In the genomic region with DNA sequence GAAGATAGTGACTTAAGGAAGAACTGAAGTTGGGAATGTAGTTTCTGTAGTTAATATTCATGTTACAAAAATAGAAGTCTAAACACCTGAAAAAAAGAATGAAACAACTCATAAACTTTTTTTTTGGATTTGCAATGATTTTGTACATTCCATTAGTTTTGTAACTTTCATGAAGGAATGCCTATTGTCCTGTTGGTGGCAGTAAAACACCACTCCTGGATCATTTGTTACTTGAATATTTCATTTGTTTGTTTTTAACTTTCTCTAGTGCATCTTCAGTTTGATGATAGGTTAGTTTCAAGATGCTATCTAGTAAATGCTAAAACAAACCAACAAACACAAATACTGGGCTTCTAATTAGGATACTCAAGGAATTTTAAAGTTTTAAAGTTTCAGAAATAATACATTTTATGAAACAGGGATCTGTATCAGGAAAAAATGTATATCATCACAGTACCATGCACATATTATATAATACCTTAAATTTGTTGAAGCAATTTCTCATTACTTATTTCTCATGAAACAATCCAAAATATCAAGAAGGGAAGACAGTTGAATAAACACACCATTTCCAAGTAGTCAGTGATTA, we compare ENCODE assay signal across 8 cellular contexts.
DNase-seq lines count a peak whose midpoint lies in the region; ATAC-seq and TF ChIP-seq lines count a peak whose summit lies in the region.

No MANE protein-coding gene starts in this region.

- TF ChIP-seq POLR2A in sigmoid colon (IDR thresholded peaks at IDR 0.05), result no peak

- intact Hi-C loops in sigmoid colon (cut with DNase I), result loop anchor here (5.0 kb wide), 1 partner anchor 212 kb away; no protein-coding TSS in a partner anchor

- TF ChIP-seq EP300 in sigmoid colon (IDR thresholded peaks at IDR 0.05), result no peak

- ATAC-seq in GM18498 (IDR thresholded peaks at IDR 0.05; ENCODE audit: unreplicated experiment) (no peak), HG02678 (IDR thresholded peaks at IDR 0.05; ENCODE audit: unreplicated experiment) (no peak)

- TF ChIP-seq CTCF in 22Rv1 (IDR thresholded peaks at IDR 0.05) (peak; percentile 96), WERI-Rb-1 (IDR thresholded peaks at IDR 0.05; ENCODE audit: low read depth, low read length) (peak; percentile 51), sigmoid colon (IDR thresholded peaks at IDR 0.05) (peak; percentile 30 to 56 (median 44))

- no peaks in the 10 kb centered on the region for H3K4me1 ChIP-seq in sigmoid colon

- no peaks in the 10 kb centered on the region for H3K36me3 ChIP-seq in WERI-Rb-1
- no peaks in the 10 kb centered on the region for H3K36me3 ChIP-seq in sigmoid colon

- DNase-seq in GM04503 (ENCODE audit: low read depth) (peak; percentile 20), NCI-H1694 (lab: John Stamatoyannopoulos, UW) (peak; percentile 58), WERI-Rb-1 (no peak), glomerular visceral epithelial cell (ENCODE audit: extremely low spot score) (peak; percentile 62), sigmoid colon (no peak)

- H3K4me3 ChIP-seq in WERI-Rb-1 (ENCODE audit: low read depth, low read length) (no peak overlapping the region), sigmoid colon (no peak overlapping the region)

- H3K27ac ChIP-seq in 22Rv1 (no peak overlapping the region), WERI-Rb-1 (no peak overlapping the region), sigmoid colon (no peak overlapping the region)

- H3K27me3 ChIP-seq in WERI-Rb-1 (ENCODE audit: insufficient read depth, low read depth, severe bottlenecking), result no peaks in the 10 kb centered on the region
- no peaks in the 10 kb centered on the region for H3K27me3 ChIP-seq in sigmoid colon

- H3K9me3 ChIP-seq in WERI-Rb-1 (ENCODE audit: severe bottlenecking), result no peaks in the 10 kb centered on the region
- H3K9me3 ChIP-seq in sigmoid colon, result no peaks in the 10 kb centered on the region

Comparison
In these comparisons a context has a peak if more than half of its experiments do, and no peak if none do; other contexts are left out.
1. CTCF ChIP-seq: peak in every context shown above with its lines; median percentile 96 in 22Rv1; 51 in WERI-Rb-1; 44 in sigmoid colon.
2. DNase-seq: peak in GM04503 (single experiment), NCI-H1694 (single experiment) and glomerular visceral epithelial cell (single experiment); none in WERI-Rb-1 (single experiment) and sigmoid colon (single experiment).